Comparison of ENCODE assay signal across 1 cellular context in the genomic region with DNA sequence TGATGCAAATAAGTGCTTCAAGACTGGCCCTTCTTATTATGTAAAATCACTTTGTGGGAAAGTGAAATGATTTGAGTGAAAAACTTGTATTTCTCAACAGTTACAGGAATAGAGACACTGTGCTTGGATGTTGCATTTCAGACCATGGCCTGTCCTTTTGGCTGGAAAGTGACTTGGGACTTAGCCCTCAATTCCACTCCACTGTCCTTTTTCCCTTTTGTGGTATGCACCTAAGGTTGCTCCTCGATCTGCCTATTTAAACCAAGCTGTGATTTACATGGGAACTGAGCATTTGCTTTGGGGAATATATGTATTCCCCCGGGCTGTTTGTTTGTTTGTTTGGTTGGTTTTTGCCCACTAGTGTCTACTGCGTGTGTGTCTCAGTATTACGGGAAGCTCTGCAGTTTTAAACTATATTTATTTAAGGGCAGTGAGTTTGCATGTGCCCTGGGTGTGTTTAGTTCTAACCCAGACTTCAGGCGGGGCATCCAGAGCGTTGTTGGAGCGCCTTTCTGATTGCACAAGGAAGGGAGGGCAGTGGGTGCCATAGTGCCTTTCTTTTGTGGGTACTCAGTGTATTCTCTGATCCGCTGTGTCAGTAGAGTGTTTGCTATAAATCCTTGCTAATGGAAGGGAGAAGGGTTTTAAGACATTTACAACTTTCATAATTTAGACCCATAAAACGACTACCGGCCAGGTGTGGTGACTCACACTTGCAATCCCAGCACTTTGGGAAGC.
TF ChIP-seq lines count a peak whose summit lies in the region.

No MANE protein-coding gene starts in this region.

TF ChIP-seq in liver, 16 proteins besides CTCF, POLR2A, EP300 and RAD21:
- TF ChIP-seq, protein P1, sequence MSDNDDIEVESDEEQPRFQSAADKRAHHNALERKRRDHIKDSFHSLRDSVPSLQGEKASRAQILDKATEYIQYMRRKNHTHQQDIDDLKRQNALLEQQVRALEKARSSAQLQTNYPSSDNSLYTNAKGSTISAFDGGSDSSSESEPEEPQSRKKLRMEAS (IDR thresholded peaks at IDR 0.05), result peak; percentile 39
- TF ChIP-seq JUND (IDR thresholded peaks at IDR 0.05), result peak; percentile 49 to 61
- peak; percentile 62 for TF ChIP-seq FOXA2 (IDR thresholded peaks at IDR 0.05)
- peak; percentile 39 for TF ChIP-seq NR2F2 (IDR thresholded peaks at IDR 0.05)
- TF ChIP-seq, protein P2, sequence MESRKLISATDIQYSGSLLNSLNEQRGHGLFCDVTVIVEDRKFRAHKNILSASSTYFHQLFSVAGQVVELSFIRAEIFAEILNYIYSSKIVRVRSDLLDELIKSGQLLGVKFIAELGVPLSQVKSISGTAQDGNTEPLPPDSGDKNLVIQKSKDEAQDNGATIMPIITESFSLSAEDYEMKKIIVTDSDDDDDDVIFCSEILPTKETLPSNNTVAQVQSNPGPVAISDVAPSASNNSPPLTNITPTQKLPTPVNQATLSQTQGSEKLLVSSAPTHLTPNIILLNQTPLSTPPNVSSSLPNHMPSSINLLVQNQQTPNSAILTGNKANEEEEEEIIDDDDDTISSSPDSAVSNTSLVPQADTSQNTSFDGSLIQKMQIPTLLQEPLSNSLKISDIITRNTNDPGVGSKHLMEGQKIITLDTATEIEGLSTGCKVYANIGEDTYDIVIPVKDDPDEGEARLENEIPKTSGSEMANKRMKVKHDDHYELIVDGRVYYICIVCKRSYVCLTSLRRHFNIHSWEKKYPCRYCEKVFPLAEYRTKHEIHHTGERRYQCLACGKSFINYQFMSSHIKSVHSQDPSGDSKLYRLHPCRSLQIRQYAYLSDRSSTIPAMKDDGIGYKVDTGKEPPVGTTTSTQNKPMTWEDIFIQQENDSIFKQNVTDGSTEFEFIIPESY (IDR thresholded peaks at IDR 0.05), result peak; percentile 31
- peak; percentile 34 for TF ChIP-seq FOXA1 (IDR thresholded peaks at IDR 0.05)
- TF ChIP-seq SP1 (IDR thresholded peaks at IDR 0.05), result peak; percentile 93
- peak; percentile 88 for TF ChIP-seq RXRA (IDR thresholded peaks at IDR 0.05)
- peak; percentile 71 for TF ChIP-seq YY1 (IDR thresholded peaks at IDR 0.05)
- TF ChIP-seq EGR1 (IDR thresholded peaks at IDR 0.05; ENCODE audit: low read depth in 2 of 2), result peak in 1 of 2 donors; percentile 51
- TF ChIP-seq GABPA (IDR thresholded peaks at IDR 0.05 in 1 of 2, conservative IDR thresholded peaks at IDR 0.05 in 1 of 2), result no peak
- peak; percentile 89 for TF ChIP-seq HNF4G (IDR thresholded peaks at IDR 0.05)
- TF ChIP-seq HNF4A (conservative IDR thresholded peaks at IDR 0.05), result peak; percentile 97
- peak; percentile 15 for TF ChIP-seq TAF1 (conservative IDR thresholded peaks at IDR 0.05)
- TF ChIP-seq, protein P3, sequence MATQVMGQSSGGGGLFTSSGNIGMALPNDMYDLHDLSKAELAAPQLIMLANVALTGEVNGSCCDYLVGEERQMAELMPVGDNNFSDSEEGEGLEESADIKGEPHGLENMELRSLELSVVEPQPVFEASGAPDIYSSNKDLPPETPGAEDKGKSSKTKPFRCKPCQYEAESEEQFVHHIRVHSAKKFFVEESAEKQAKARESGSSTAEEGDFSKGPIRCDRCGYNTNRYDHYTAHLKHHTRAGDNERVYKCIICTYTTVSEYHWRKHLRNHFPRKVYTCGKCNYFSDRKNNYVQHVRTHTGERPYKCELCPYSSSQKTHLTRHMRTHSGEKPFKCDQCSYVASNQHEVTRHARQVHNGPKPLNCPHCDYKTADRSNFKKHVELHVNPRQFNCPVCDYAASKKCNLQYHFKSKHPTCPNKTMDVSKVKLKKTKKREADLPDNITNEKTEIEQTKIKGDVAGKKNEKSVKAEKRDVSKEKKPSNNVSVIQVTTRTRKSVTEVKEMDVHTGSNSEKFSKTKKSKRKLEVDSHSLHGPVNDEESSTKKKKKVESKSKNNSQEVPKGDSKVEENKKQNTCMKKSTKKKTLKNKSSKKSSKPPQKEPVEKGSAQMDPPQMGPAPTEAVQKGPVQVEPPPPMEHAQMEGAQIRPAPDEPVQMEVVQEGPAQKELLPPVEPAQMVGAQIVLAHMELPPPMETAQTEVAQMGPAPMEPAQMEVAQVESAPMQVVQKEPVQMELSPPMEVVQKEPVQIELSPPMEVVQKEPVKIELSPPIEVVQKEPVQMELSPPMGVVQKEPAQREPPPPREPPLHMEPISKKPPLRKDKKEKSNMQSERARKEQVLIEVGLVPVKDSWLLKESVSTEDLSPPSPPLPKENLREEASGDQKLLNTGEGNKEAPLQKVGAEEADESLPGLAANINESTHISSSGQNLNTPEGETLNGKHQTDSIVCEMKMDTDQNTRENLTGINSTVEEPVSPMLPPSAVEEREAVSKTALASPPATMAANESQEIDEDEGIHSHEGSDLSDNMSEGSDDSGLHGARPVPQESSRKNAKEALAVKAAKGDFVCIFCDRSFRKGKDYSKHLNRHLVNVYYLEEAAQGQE (IDR thresholded peaks at IDR 0.05), result peak; percentile 40
- TF ChIP-seq, protein P4, sequence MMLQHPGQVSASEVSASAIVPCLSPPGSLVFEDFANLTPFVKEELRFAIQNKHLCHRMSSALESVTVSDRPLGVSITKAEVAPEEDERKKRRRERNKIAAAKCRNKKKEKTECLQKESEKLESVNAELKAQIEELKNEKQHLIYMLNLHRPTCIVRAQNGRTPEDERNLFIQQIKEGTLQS (IDR thresholded peaks at IDR 0.05), result no peak
